Comparison of ENCODE assay signal across 25 cellular contexts in genomic region chr2:16737812-16738211, GRCh38.
A peak's percentile ranks its signal among the peaks of the same experiment; 100 is the strongest.
DNase-seq lines count a peak whose midpoint lies in the region; ATAC-seq, FAIRE-seq and TF ChIP-seq lines count a peak whose summit lies in the region.
"Had no signal": no experiment of that assay in that cellular context is flagged by ENCODE, and none has a peak within 500 bp of the region (broad histone marks: within the 10 kb centered on the region; RNA-seq: fewer than 3 reads in every experiment).

No MANE protein-coding gene starts in this region.

- H3K36me3 ChIP-seq in liver (ENCODE audit: control insufficient read depth in 4 of 4, insufficient read depth in 3 of 4, low read depth in 1 of 4, low read length in 3 of 4) (no peaks in the 10 kb centered on the region), HepG2 (replicated peaks in 1 of 2; ENCODE audit: control insufficient read depth in 1 of 2, insufficient read depth in 2 of 2, low read length in 2 of 2) (no peaks in the 10 kb centered on the region), K562 (ENCODE audit: control insufficient read depth, insufficient read depth, low read length) (no peaks in the 10 kb centered on the region), brain microvascular endothelial cell (replicated peaks) (no peaks in the 10 kb centered on the region), Caco-2 (ENCODE audit: control insufficient read depth, insufficient read depth, low read length) (no peaks in the 10 kb centered on the region)
- H3K36me3 ChIP-seq: BLaER1 treated with 17β-estradiol and CSF1 and Interleukin-3, amounts not matched to agents 10 nM and 100 nM had no signal

- peaks cover 8% of the 10 kb centered on the region for H3K27me3 Mint-ChIP-seq in Caco-2 (ENCODE audit: insufficient read depth, unreplicated experiment)
- H3K27me3 Mint-ChIP-seq: B cell had no signal

- CTCF ChIA-PET in HepG2 (lab: Yijun Ruan, JAX; ENCODE audit: low intra/inter-chr PET ratio, low total read pairs) (no interaction called here), K562 (lab: Yijun Ruan, JAX; ENCODE audit: low intra/inter-chr PET ratio) (no interaction called here), Caco-2 (lab: Charles Lee) (no interaction called here)

- H3K9me1 ChIP-seq in K562 (ENCODE audit: control insufficient read depth, insufficient read depth, low read length) = no peaks in the 10 kb centered on the region

- TF ChIP-seq EP300 in HepG2 (IDR thresholded peaks at IDR 0.05; ENCODE audit: low read depth in 2 of 2, low read length in 2 of 2) (no peak), HepG2 (CRISPR knock-in tag; IDR thresholded peaks at IDR 0.05; ENCODE audit: borderline replicate concordance) (no peak), K562 (IDR thresholded peaks at IDR 0.05; ENCODE audit: low read length) (no peak)

- H3K4me3 ChIP-seq in liver (ENCODE audit: low read depth in 1 of 3, low read length in 3 of 3) = no peak overlapping the region
- H3K4me3 ChIP-seq in HepG2 (replicated peaks in 1 of 3; ENCODE audit: insufficient read depth in 1 of 3, low read depth in 2 of 3, low read length in 3 of 3) = no peak overlapping the region
- no peak overlapping the region for H3K4me3 ChIP-seq in K562
- H3K4me3 ChIP-seq in coronary artery = no peak overlapping the region
- H3K4me3 ChIP-seq in brain microvascular endothelial cell (ENCODE audit: low read depth, low read length) = no peak overlapping the region
- H3K4me3 ChIP-seq in Caco-2 (ENCODE audit: low read depth, low read length) = no peak overlapping the region
- H3K4me3 ChIP-seq: BLaER1 treated with 17β-estradiol and CSF1 and Interleukin-3, amounts not matched to agents 10 nM and 100 nM; GM12878 had no signal

- in situ Hi-C loops in HepG2 (cut with HindIII; ENCODE audit: extremely low pct_ligation_motif_present, low pct_unique_long_range_greater_than_20kb) = no loop called here
- in situ Hi-C loops in K562 (cut with MboI) = no loop called here
- in situ Hi-C loops in brain microvascular endothelial cell (cut with HindIII; ENCODE audit: low pct_ligation_motif_present, low sequenced_read_pairs) = no loop called here

- H3K9ac ChIP-seq in liver (ENCODE audit: low read depth in 1 of 2, low read length in 2 of 2) (no peak overlapping the region), HepG2 (ENCODE audit: insufficient read depth, low read depth, low read length) (no peak overlapping the region), K562 (ENCODE audit: insufficient read depth in 1 of 2, low read depth in 2 of 2, low read length in 2 of 2) (no peak overlapping the region)
- H3K9ac ChIP-seq: BLaER1 treated with 17β-estradiol and CSF1 and Interleukin-3, amounts not matched to agents 10 nM and 100 nM had no signal

- H3K79me2 ChIP-seq in HepG2 (ENCODE audit: insufficient read depth, low read length) (no peaks in the 10 kb centered on the region), K562 (ENCODE audit: control insufficient read depth, insufficient read depth, low read length) (no peaks in the 10 kb centered on the region)

- no peak overlapping the region for H3K27ac ChIP-seq in liver (ENCODE audit: low read depth in 1 of 2, low read length in 2 of 2)
- no peak overlapping the region for H3K27ac ChIP-seq in HepG2 (ENCODE audit: extremely low read length, insufficient read depth, low read length)
- no peak overlapping the region for H3K27ac ChIP-seq in K562 (ENCODE audit: extremely low read depth, low read depth, low read length)
- H3K27ac ChIP-seq in coronary artery = no peak overlapping the region
- H3K27ac ChIP-seq in brain microvascular endothelial cell = no peak overlapping the region
- H3K27ac ChIP-seq: BLaER1 treated with 17β-estradiol and CSF1 and Interleukin-3, amounts not matched to agents 10 nM and 100 nM; C4-2B had no signal

- no peak overlapping the region for H2AFZ ChIP-seq in HepG2 (ENCODE audit: low read length)
- no peak overlapping the region for H2AFZ ChIP-seq in K562 (ENCODE audit: low read depth, low read length)

- H3K4me1 ChIP-seq in liver (ENCODE audit: control insufficient read depth in 4 of 4, insufficient read depth in 4 of 4, low read length in 3 of 4) (peaks cover 3 to 10% (median 9%) of the 10 kb centered on the region in 4 donors), HepG2 (ENCODE audit: insufficient read depth, low read length) (no peaks in the 10 kb centered on the region), K562 (replicated peaks in 1 of 2; ENCODE audit: control insufficient read depth in 2 of 2, insufficient read depth in 2 of 2, low read length in 2 of 2) (peaks cover 0 to 9% of the 10 kb centered on the region in 2 experiments; a peak in 2 of 5 replicates), Caco-2 (no peaks in the 10 kb centered on the region)

- H3K4me3 Mint-ChIP-seq in Caco-2 (ENCODE audit: unreplicated experiment) = no peak overlapping the region
- H3K4me3 Mint-ChIP-seq: B cell; CD4-positive, alpha-beta T cell; CD8-positive, alpha-beta T cell had no signal

- H3K27me3 ChIP-seq in liver (ENCODE audit: control insufficient read depth in 4 of 4, insufficient read depth in 4 of 4, low read length in 3 of 4) = no peaks in the 10 kb centered on the region
- no peaks in the 10 kb centered on the region for H3K27me3 ChIP-seq in HepG2 (ENCODE audit: control insufficient read depth in 1 of 2, insufficient read depth in 2 of 2, low read length in 2 of 2)
- peaks cover 0 to 11% of the 10 kb centered on the region in 2 experiments; a peak in 1 of 5 replicates for H3K27me3 ChIP-seq in K562 (ENCODE audit: control insufficient read depth in 2 of 2, insufficient read depth in 2 of 2, low read length in 2 of 2)
- H3K27me3 ChIP-seq in brain microvascular endothelial cell (replicated peaks) = no peaks in the 10 kb centered on the region
- peaks cover 4% of the 10 kb centered on the region for H3K27me3 ChIP-seq in Caco-2 (replicated peaks; ENCODE audit: control insufficient read depth, insufficient read depth, low read length)
- H3K27me3 ChIP-seq: BLaER1 treated with 17β-estradiol and CSF1 and Interleukin-3, amounts not matched to agents 10 nM and 100 nM had no signal

- H3K9me3 Mint-ChIP-seq in Caco-2 (ENCODE audit: unreplicated experiment) = no peaks in the 10 kb centered on the region
- H3K9me3 Mint-ChIP-seq: CD4-positive, alpha-beta T cell; CD8-positive, alpha-beta T cell had no signal

- H3K27ac Mint-ChIP-seq in Caco-2 (ENCODE audit: unreplicated experiment) = no peak overlapping the region
- H3K27ac Mint-ChIP-seq: B cell; CD4-positive, alpha-beta T cell; CD8-positive, alpha-beta T cell had no signal

- H3K36me3 Mint-ChIP-seq in Caco-2 (ENCODE audit: insufficient read depth, unreplicated experiment) = no peaks in the 10 kb centered on the region
- H3K36me3 Mint-ChIP-seq: CD8-positive, alpha-beta T cell had no signal

- H4K20me1 ChIP-seq in HepG2 (ENCODE audit: insufficient read depth, low read length) (no peaks in the 10 kb centered on the region), K562 (replicated peaks; ENCODE audit: control insufficient read depth, insufficient read depth, low read length) (no peaks in the 10 kb centered on the region)
- H4K20me1 ChIP-seq: BLaER1 treated with 17β-estradiol and CSF1 and Interleukin-3, amounts not matched to agents 10 nM and 100 nM had no signal

- intact Hi-C loops in HepG2 (cut with micrococcal nuclease; ENCODE audit: unreplicated experiment) = no loop called here
- intact Hi-C loops in K562 (cut with micrococcal nuclease) = no loop called here
- intact Hi-C loops in Caco-2 (cut with micrococcal nuclease; ENCODE audit: unreplicated experiment) = no loop called here

- POLR2A ChIA-PET in HepG2 (lab: Yijun Ruan, JAX) = no interaction called here
- POLR2A ChIA-PET in K562 (lab: Yijun Ruan, JAX) = no interaction called here
- POLR2A ChIA-PET in Caco-2 (lab: Charles Lee) = no interaction called here

- TF ChIP-seq RAD21 in liver (IDR thresholded peaks at IDR 0.05) = no peak
- no peak for TF ChIP-seq RAD21 in HepG2 (CRISPR knock-in tag; IDR thresholded peaks at IDR 0.05)
- no peak for TF ChIP-seq RAD21 in K562 (CRISPR knock-in tag; conservative IDR thresholded peaks at IDR 0.05 in 1 of 2, IDR thresholded peaks at IDR 0.05 in 1 of 2)

- H3K9me3 ChIP-seq in liver (ENCODE audit: control insufficient read depth in 4 of 4, low read length in 3 of 4) (no peaks in the 10 kb centered on the region), HepG2 (ENCODE audit: low read length) (no peaks in the 10 kb centered on the region), K562 (replicated peaks; ENCODE audit: control insufficient read depth, insufficient read depth, low read depth, low read length) (no peaks in the 10 kb centered on the region), Caco-2 (no peaks in the 10 kb centered on the region)
- H3K9me3 ChIP-seq: BLaER1 treated with 17β-estradiol and CSF1 and Interleukin-3, amounts not matched to agents 10 nM and 100 nM had no signal

- BruUV-seq in HepG2 (replicated peaks; lab: Mats Ljungman, UMichigan) = no TSS peak
- BruUV-seq in K562 (replicated peaks; lab: Mats Ljungman, UMichigan) = no TSS peak
- no TSS peak for BruUV-seq in Caco-2 (replicated peaks; lab: Mats Ljungman, UMichigan)

- DNase-seq in HepG2 (ENCODE audit: low spot score) (no peak), K562 (ENCODE audit: extremely low read depth in 1 of 4, low spot score in 3 of 4) (no peak), coronary artery (ENCODE audit: low spot score) (peak; percentile 24), brain microvascular endothelial cell (no peak), NCI-H1417 (lab: John Stamatoyannopoulos, UW) (no peak), Caco-2 (no peak)
- DNase-seq: 8988T; AML-193; CD4-positive, alpha-beta T cell; CD8-positive, alpha-beta T cell; DMS 273 treated with DMSO at 0.1 percent for 48 hours; DMS153; DMS79; DND-41; EL; GDM1 had no signal

- no peak for FAIRE-seq in HepG2 (lab: Jason Lieb, UNC)
- FAIRE-seq in K562 (lab: Jason Lieb, UNC) = no peak
- FAIRE-seq: A204.1, GM12878, GM12892, GM18507, GM19239 had no signal

- ATAC-seq in HepG2 (no peak), K562 (no peak)
- ATAC-seq: CD8-positive, alpha-beta T cell; GM12878 had no signal

- H3K4me1 Mint-ChIP-seq in Caco-2 (ENCODE audit: low read depth, unreplicated experiment) = no peaks in the 10 kb centered on the region

- TF ChIP-seq CTCF in liver (IDR thresholded peaks at IDR 0.05; ENCODE audit: low read depth, low read length, missing input control) = no peak
- TF ChIP-seq CTCF in HepG2 (CRISPR knock-in tag; IDR thresholded peaks at IDR 0.05) = no peak
- TF ChIP-seq CTCF in K562 (IDR thresholded peaks at IDR 0.05 in 2 of 3, conservative IDR thresholded peaks at IDR 0.05 in 1 of 3; ENCODE audit: insufficient read depth in 2 of 3, low read depth in 1 of 3, low read length in 3 of 3) = no peak
- no peak for TF ChIP-seq CTCF in coronary artery (IDR thresholded peaks at IDR 0.05)
- no peak for TF ChIP-seq CTCF in brain microvascular endothelial cell (IDR thresholded peaks at IDR 0.05; ENCODE audit: low read depth, low read length, missing control alignments)
- no peak for TF ChIP-seq CTCF in Caco-2 (IDR thresholded peaks at IDR 0.05; ENCODE audit: insufficient read depth in 1 of 2, low read depth in 1 of 2, low read length in 1 of 2, severe bottlenecking in 1 of 2, unreplicated experiment in 1 of 2)

- no peak for TF ChIP-seq POLR2A in HepG2 (IDR thresholded peaks at IDR 0.05; ENCODE audit: insufficient read depth in 1 of 2, low read depth in 2 of 2, low read length in 2 of 2)
- no peak for TF ChIP-seq POLR2A in K562 (conservative IDR thresholded peaks at IDR 0.05)

- H3K4me2 ChIP-seq in HepG2 (ENCODE audit: low read depth, low read length) = no peak overlapping the region
- no peak overlapping the region; the same call in 1 of the 2 replicates for H3K4me2 ChIP-seq in K562 (ENCODE audit: insufficient read depth, low read length)
- H3K4me2 ChIP-seq: BLaER1 treated with 17β-estradiol and CSF1 and Interleukin-3, amounts not matched to agents 10 nM and 100 nM had no signal

- 87% methylated on average over 1 of the region's 1 CpG for WGBS in liver
- 0% methylated on average over 1 of the region's 1 CpG for WGBS in HepG2 (ENCODE audit: low lambda C conversion rate)
- 9% methylated on average over 1 of the region's 1 CpG for WGBS in K562 (ENCODE audit: insufficient coverage, low coverage, missing lambda C conversion rate)
